In the genomic region with DNA sequence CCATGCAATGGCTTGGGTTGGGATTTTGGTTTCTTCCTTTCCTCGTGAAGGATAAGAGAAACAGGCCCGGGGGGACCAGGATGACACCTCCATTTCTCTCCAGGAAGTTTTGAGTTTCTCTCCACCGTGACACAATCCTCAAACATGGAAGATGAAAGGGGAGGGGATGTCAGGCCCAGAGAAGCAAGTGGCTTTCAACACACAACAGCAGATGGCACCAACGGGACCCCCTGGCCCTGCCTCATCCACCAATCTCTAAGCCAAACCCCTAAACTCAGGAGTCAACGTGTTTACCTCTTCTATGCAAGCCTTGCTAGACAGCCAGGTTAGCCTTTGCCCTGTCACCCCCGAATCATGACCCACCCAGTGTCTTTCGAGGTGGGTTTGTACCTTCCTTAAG, we compare ENCODE assay signal across 12 cellular contexts. TPM values are rescaled to one million over a fixed set of nuclear protein-coding genes. Genes with fewer than 3 reads are reported as not detected.
A peak's percentile ranks its signal among the peaks of the same experiment; 100 is the strongest.
DNase-seq lines count a peak whose midpoint lies in the region; ATAC-seq and TF ChIP-seq lines count a peak whose summit lies in the region.
"Had no signal": no experiment of that assay in that cellular context is flagged by ENCODE, and none has a peak within 500 bp of the region (broad histone marks: within the 10 kb centered on the region; RNA-seq: fewer than 3 reads in every experiment).

No MANE protein-coding gene starts in this region.

- H3K27me3 ChIP-seq in SK-N-SH (ENCODE audit: insufficient read depth) (no peaks in the 10 kb centered on the region), mesenchymal stem cell (ENCODE audit: control insufficient read depth in 1 of 2, insufficient read depth in 1 of 2, low read length in 2 of 2) (no peaks in the 10 kb centered on the region), thoracic aorta (replicated peaks; ENCODE audit: insufficient read depth) (no peaks in the 10 kb centered on the region)
- no peaks in the 10 kb centered on the region for H3K27me3 ChIP-seq in CD8-positive, alpha-beta memory T cell (ENCODE audit: insufficient read depth, low read length, poor library complexity, severe bottlenecking)
- H3K27me3 ChIP-seq: tibial nerve had no signal

- no peak overlapping the region for H4K91ac ChIP-seq in mesenchymal stem cell (ENCODE audit: low read length)

- no peak overlapping the region for H3K14ac ChIP-seq in mesenchymal stem cell (ENCODE audit: low read length in 2 of 2)

- H3K4me3 ChIP-seq in SK-N-SH (ENCODE audit: low read depth in 2 of 2, low read length in 1 of 2) (no peak overlapping the region), mesenchymal stem cell (ENCODE audit: insufficient read depth in 1 of 2, low read depth in 1 of 2, low read length in 2 of 2) (no peak overlapping the region), thoracic aorta (no peak overlapping the region)
- no peak overlapping the region for H3K4me3 ChIP-seq in CD8-positive, alpha-beta memory T cell (ENCODE audit: low read length)
- H3K4me3 ChIP-seq: mucosa of descending colon, tibial nerve had no signal

- H2BK12ac ChIP-seq in mesenchymal stem cell (ENCODE audit: low read length in 2 of 2), result no peak overlapping the region

- H3K4me1 ChIP-seq in SK-N-SH (ENCODE audit: control insufficient read depth in 1 of 2, insufficient read depth in 2 of 2, low read depth in 1 of 2, low read length in 1 of 2), result no peaks in the 10 kb centered on the region
- H3K4me1 ChIP-seq in mesenchymal stem cell (ENCODE audit: control insufficient read depth, insufficient read depth, low read depth, low read length), result peaks cover 6% of the 10 kb centered on the region
- H3K4me1 ChIP-seq in thoracic aorta (ENCODE audit: control insufficient read depth in 1 of 2, low read depth in 2 of 2), result peaks cover 2 to 6% of the 10 kb centered on the region in 2 donors
- no peaks in the 10 kb centered on the region for H3K4me1 ChIP-seq in CD8-positive, alpha-beta memory T cell (ENCODE audit: insufficient read depth, low read length)

- H3F3A ChIP-seq in SK-N-SH (replicated peaks; ENCODE audit: insufficient read depth), result peaks cover 28% of the 10 kb centered on the region

- peaks cover 17 to 20% of the 10 kb centered on the region in 2 experiments for H3K36me3 ChIP-seq in SK-N-SH (replicated peaks in 1 of 2; ENCODE audit: control insufficient read depth in 1 of 2, insufficient read depth in 2 of 2, low read length in 1 of 2)
- H3K36me3 ChIP-seq in mesenchymal stem cell (ENCODE audit: control insufficient read depth in 1 of 2, insufficient read depth in 2 of 2, low read depth in 1 of 2, low read length in 2 of 2), result peaks cover 66 to 69% of the 10 kb centered on the region in 2 experiments
- peaks cover 32% of the 10 kb centered on the region for H3K36me3 ChIP-seq in thoracic aorta
- H3K36me3 ChIP-seq in CD8-positive, alpha-beta memory T cell (ENCODE audit: insufficient read depth, low read length), result peaks cover 21% of the 10 kb centered on the region

- H2AFZ ChIP-seq in SK-N-SH (ENCODE audit: low read depth) (no peak overlapping the region), mesenchymal stem cell (ENCODE audit: low read depth, low read length) (no peak overlapping the region)

- no peak for TF ChIP-seq CTCF in SK-N-SH (IDR thresholded peaks at IDR 0.05)
- no peak for TF ChIP-seq CTCF in thoracic aorta (IDR thresholded peaks at IDR 0.05)

- H3K27me3 Mint-ChIP-seq in CD8-positive, alpha-beta memory T cell, result no peaks in the 10 kb centered on the region
- H3K27me3 Mint-ChIP-seq: activated CD8-positive, alpha-beta T cell treated with anti-CD3 and anti-CD28 coated beads for 36 hours had no signal

- H3K9me3 ChIP-seq in SK-N-SH, result no peaks in the 10 kb centered on the region
- H3K9me3 ChIP-seq in mesenchymal stem cell (ENCODE audit: control insufficient read depth, low read length), result no peaks in the 10 kb centered on the region
- no peaks in the 10 kb centered on the region for H3K9me3 ChIP-seq in thoracic aorta
- no peaks in the 10 kb centered on the region for H3K9me3 ChIP-seq in CD8-positive, alpha-beta memory T cell (ENCODE audit: low read length)
- H3K9me3 ChIP-seq: mucosa of descending colon, tibial nerve had no signal

- H3K4me2 ChIP-seq in SK-N-SH, result no peak overlapping the region
- H3K4me2 ChIP-seq in mesenchymal stem cell (ENCODE audit: low read length, poor library complexity, severe bottlenecking), result no peak overlapping the region

- WGBS in SK-N-SH (ENCODE audit: low lambda C conversion rate), result 74% methylated on average over 7 of the region's 7 CpGs
- WGBS in mesenchymal stem cell, result 78% methylated on average over 7 of the region's 7 CpGs

- TF ChIP-seq EP300 in SK-N-SH (IDR thresholded peaks at IDR 0.05; ENCODE audit: borderline replicate concordance in 1 of 2, low read depth in 1 of 2, low read length in 1 of 2), result no peak

- DNase-seq in SK-N-SH, result peak; percentile 4
- no peak for DNase-seq in mesenchymal stem cell
- no peak for DNase-seq in thoracic aorta (ENCODE audit: low spot score)
- no peak for DNase-seq in 8988T
- no peak for DNase-seq in CD8-positive, alpha-beta memory T cell
- DNase-seq in left colon, result no peak

- no peaks in the 10 kb centered on the region for H3K79me2 ChIP-seq in SK-N-SH (ENCODE audit: insufficient read depth)

- no peak overlapping the region for H3K18ac ChIP-seq in mesenchymal stem cell (ENCODE audit: low read depth in 1 of 2, low read length in 2 of 2)

- H3K27ac Mint-ChIP-seq in CD8-positive, alpha-beta memory T cell, result peak overlapping the region in 1 of 8 donors; percentile 68
- H3K27ac Mint-ChIP-seq: activated T-helper 2 cell treated with anti-CD3 and anti-CD28 coated beads, Interferon-gamma antibody, Interleukin-2, Interleukin-4, amounts not matched to agents 10 μg/mL and 5 μg/mL and 100 μg/mL, durations not matched to agents 14 hours and 24 hours and 36 hours had no signal

- H2BK5ac ChIP-seq in mesenchymal stem cell (ENCODE audit: low read depth, low read length, poor library complexity, severe bottlenecking), result no peak overlapping the region

- 0 out of 4 replicates have a peak overlapping the region, but pooled peaks of 1 of the 2 experiments have one; percentile 1 for H3K27ac ChIP-seq in SK-N-SH (ENCODE audit: low read depth in 2 of 2, low read length in 1 of 2)
- H3K27ac ChIP-seq in cingulate gyrus (ENCODE audit: low read depth, low read length), result peak overlapping the region; percentile 5
- peak overlapping the region; percentile 2 for H3K27ac ChIP-seq in mesenchymal stem cell (ENCODE audit: low read length, poor library complexity, severe bottlenecking)
- H3K27ac ChIP-seq in thoracic aorta, result peak overlapping the region; percentile 56 to 59
- H3K27ac ChIP-seq in CD8-positive, alpha-beta memory T cell (ENCODE audit: low read depth, low read length), result no peak overlapping the region

- H3K4me3 Mint-ChIP-seq in CD8-positive, alpha-beta memory T cell, result no peak overlapping the region
- H3K4me3 Mint-ChIP-seq: activated CD8-positive, alpha-beta T cell treated with anti-CD3 and anti-CD28 coated beads for 36 hours had no signal

- CTCF ChIA-PET in SK-N-SH (lab: Yijun Ruan, JAX), result interaction anchor here (0.6 to 3.8 kb wide), 9 partner anchors 10 to 190 kb away, joined by 3 to 14 read pairs (median 7); a partner anchor contains a TSS
- CTCF ChIA-PET in CD8-positive, alpha-beta memory T cell (lab: Charles Lee), result interaction anchor here (3.3 to 3.8 kb wide), 2 partner anchors 42 to 96 kb away, joined by 9 to 29 read pairs; a partner anchor contains a TSS

- H3K23ac ChIP-seq in mesenchymal stem cell (ENCODE audit: low read length in 2 of 2), result no peak overlapping the region

- ATAC-seq in SK-N-SH treated with all-trans-retinoic acid at 6 μM for 48 hours (no peak), thoracic aorta (ENCODE audit: insufficient number of reproducible peaks, low FRiP score, low read depth) (no peak), left colon (no peak)

- H4K8ac ChIP-seq in mesenchymal stem cell (ENCODE audit: low read length), result no peak overlapping the region

- no peak overlapping the region for H2BK120ac ChIP-seq in mesenchymal stem cell (ENCODE audit: low read depth, low read length)

- peaks cover 0 to 2% (median 0%) of the 10 kb centered on the region in 3 donors for H3K4me1 Mint-ChIP-seq in CD8-positive, alpha-beta memory T cell

- H3K9ac ChIP-seq in SK-N-SH (no peak overlapping the region), mesenchymal stem cell (ENCODE audit: low read length) (no peak overlapping the region)

- POLR2A ChIA-PET in SK-N-SH (lab: Yijun Ruan, JAX), result no interaction called here
- POLR2A ChIA-PET in CD8-positive, alpha-beta memory T cell (lab: Charles Lee), result no interaction called here

- intact Hi-C loops in left colon (cut with DNase I, micrococcal nuclease), result loop anchor here in 1 of 2 donors (10.0 kb wide), 1 partner anchor 73 kb away; no protein-coding TSS in a partner anchor

- H3K79me1 ChIP-seq in mesenchymal stem cell (replicated peaks; ENCODE audit: low read length, poor library complexity, severe bottlenecking), result peaks cover 19% of the 10 kb centered on the region

- TF ChIP-seq RAD21 in SK-N-SH (IDR thresholded peaks at IDR 0.05; ENCODE audit: low read length), result no peak

- no peaks in the 10 kb centered on the region for H4K20me1 ChIP-seq in SK-N-SH (ENCODE audit: insufficient read depth)

- no peaks in the 10 kb centered on the region for H3K9me3 Mint-ChIP-seq in CD8-positive, alpha-beta memory T cell
- H3K9me3 Mint-ChIP-seq: activated CD8-positive, alpha-beta T cell treated with anti-CD3 and anti-CD28 coated beads for 36 hours; activated T-helper 2 cell treated with anti-CD3 and anti-CD28 coated beads, Interferon-gamma antibody, Interleukin-2, Interleukin-4, amounts not matched to agents 10 μg/mL and 5 μg/mL and 100 μg/mL, durations not matched to agents 14 hours and 24 hours and 36 hours had no signal

- H3K36me3 Mint-ChIP-seq in CD8-positive, alpha-beta memory T cell, result peaks cover 3 to 38% (median 11%) of the 10 kb centered on the region in 3 donors

- H2BK15ac ChIP-seq in mesenchymal stem cell (ENCODE audit: low read depth, poor library complexity, severe bottlenecking), result no peak overlapping the region

- H3K4ac ChIP-seq in mesenchymal stem cell (ENCODE audit: low read depth in 1 of 2, low read length in 2 of 2), result no peak overlapping the region

- H2AK5ac ChIP-seq in mesenchymal stem cell (ENCODE audit: low read length, severe bottlenecking), result peak overlapping the region; percentile 16

- no peaks in the 10 kb centered on the region for H3K9me2 ChIP-seq in SK-N-SH

RNA-seq across cellular contexts. Expression of a gene that starts 24.1 kb away (rescaled TPM):
- polyA plus RNA-seq in SK-N-SH (2012; rRNA removed), result 12.7 and 18.9 TPM in 2 replicates
- polyA plus RNA-seq in SK-N-SH (2012; cell fraction: cytosol; rRNA removed), result 8.5 and 13.1 TPM in 2 replicates
- 25.0 and 27.1 TPM in 2 replicates for polyA plus RNA-seq in SK-N-SH (2012; cell fraction: nucleus; rRNA removed)
- polyA plus RNA-seq in mesenchymal stem cell (2013, experiment 1 of 2), result 3.2 TPM
- 3.0 TPM for polyA plus RNA-seq in mesenchymal stem cell (2013, experiment 2 of 2)
- total RNA-seq in thoracic aorta, result 1 to 10 TPM; 2.4 to 4.7 TPM
- total RNA-seq in CD8-positive, alpha-beta memory T cell, result 10 to 100 TPM; 35.3 to 37.2 TPM
- not detected for polyA plus RNA-seq in CD8-positive, alpha-beta memory T cell
- 10 to 100 TPM in 1 of 2 donors, 1 to 10 TPM in 1; 2.6 to 11.6 TPM for total RNA-seq in left colon

RNA-seq across cellular contexts. Expression of a gene that starts 42.2 kb away (rescaled TPM):
- 20.7 and 25.1 TPM in 2 replicates for polyA plus RNA-seq in SK-N-SH (2012; rRNA removed)
- polyA plus RNA-seq in SK-N-SH (2012; cell fraction: cytosol; rRNA removed), result 12.1 and 14.9 TPM in 2 replicates
- 26.4 and 31.2 TPM in 2 replicates for polyA plus RNA-seq in SK-N-SH (2012; cell fraction: nucleus; rRNA removed)
- 248 TPM for polyA plus RNA-seq in mesenchymal stem cell (2013, experiment 1 of 2)
- polyA plus RNA-seq in mesenchymal stem cell (2013, experiment 2 of 2), result 236 TPM
- total RNA-seq in thoracic aorta (100 to 1,000 TPM in 1 of 2 donors, 10 to 100 TPM in 1; 39.8 to 108 TPM), left colon (100 to 1,000 TPM; 122 to 224 TPM)
- total RNA-seq in CD8-positive, alpha-beta memory T cell, result 10 to 100 TPM; 27.7 to 35.1 TPM
- 8.2 TPM for polyA plus RNA-seq in CD8-positive, alpha-beta memory T cell
